In genomic region chr4:184265566-184266351, GRCh38 we compare ENCODE assay signal across 9 cellular contexts. TPM values are rescaled to one million over a fixed set of nuclear protein-coding genes. Genes with fewer than 3 reads are reported as not detected.
DNase-seq lines count a peak whose midpoint lies in the region; ATAC-seq and TF ChIP-seq lines count a peak whose summit lies in the region.
"Had no signal": no experiment of that assay in that cellular context is flagged by ENCODE, and none has a peak within 500 bp of the region (broad histone marks: within the 10 kb centered on the region; RNA-seq: fewer than 3 reads in every experiment).

No MANE protein-coding gene starts in this region.

- H3K4me2 ChIP-seq in osteoblast (ENCODE audit: insufficient read depth, low read length), result peak overlapping the region; percentile 3

- H4K20me1 ChIP-seq in osteoblast (ENCODE audit: insufficient read depth, low read length), result no peaks in the 10 kb centered on the region

- H3K27ac ChIP-seq in breast epithelium, result peak overlapping the region in 1 of 2 donors; percentile 14
- H3K27ac ChIP-seq in osteoblast (ENCODE audit: low read depth, low read length), result no peak overlapping the region
- no peak overlapping the region for H3K27ac ChIP-seq in substantia nigra (ENCODE audit: low read depth, low read length, poor library complexity, severe bottlenecking)

- no peak for TF ChIP-seq CTCF in MCF 10A (IDR thresholded peaks at IDR 0.05; ENCODE audit: unreplicated experiment)
- TF ChIP-seq CTCF in breast epithelium (IDR thresholded peaks at IDR 0.05), result no peak
- no peak for TF ChIP-seq CTCF in activated CD8-positive, alpha-beta T cell treated with anti-CD3 and anti-CD28 coated beads for 36 hours (IDR thresholded peaks at IDR 0.05)
- TF ChIP-seq CTCF in osteoblast (IDR thresholded peaks at IDR 0.05; ENCODE audit: extremely low read depth, low read depth, low read length), result no peak
- TF ChIP-seq CTCF in BE2C (IDR thresholded peaks at IDR 0.05; ENCODE audit: low read depth, low read length), result no peak

- ATAC-seq in activated CD8-positive, alpha-beta T cell treated with anti-CD3 and anti-CD28 coated beads for 36 hours, result no peak
- ATAC-seq in HG03025 (IDR thresholded peaks at IDR 0.05; ENCODE audit: low FRiP score, unreplicated experiment), result no peak

- BruUV-seq in MCF 10A (replicated peaks; lab: Mats Ljungman, UMichigan), result no TSS peak

- H3K4me3 ChIP-seq in breast epithelium, result peak overlapping the region in 1 of 3 donors; percentile 13
- H3K4me3 ChIP-seq in osteoblast (ENCODE audit: insufficient read depth, low read length), result no peak overlapping the region
- no peak overlapping the region for H3K4me3 ChIP-seq in BE2C (ENCODE audit: low read depth, low read length)

- H3K36me3 Mint-ChIP-seq in MCF 10A (ENCODE audit: insufficient read depth, unreplicated experiment), result peaks cover 15% of the 10 kb centered on the region
- H3K36me3 Mint-ChIP-seq in activated CD8-positive, alpha-beta T cell treated with anti-CD3 and anti-CD28 coated beads for 36 hours (ENCODE audit: low read depth), result no peaks in the 10 kb centered on the region
- H3K36me3 Mint-ChIP-seq: activated naive CD4-positive, alpha-beta T cell treated with anti-CD3 and anti-CD28 coated beads, Interleukin-2, amount 50 U/mL, for 24 hours had no signal

- H3K4me1 ChIP-seq in breast epithelium (no peaks in the 10 kb centered on the region), osteoblast (ENCODE audit: insufficient read depth, low read length) (peaks cover 42% of the 10 kb centered on the region), BE2C (no peaks in the 10 kb centered on the region)

- TF ChIP-seq POLR2A in breast epithelium (IDR thresholded peaks at IDR 0.05), result no peak

- H3K27me3 ChIP-seq in breast epithelium (no peaks in the 10 kb centered on the region), osteoblast (ENCODE audit: insufficient read depth, low read length) (no peaks in the 10 kb centered on the region), BE2C (no peaks in the 10 kb centered on the region)

- H3K27ac Mint-ChIP-seq in MCF 10A (ENCODE audit: low read depth, unreplicated experiment), result no peak overlapping the region
- H3K27ac Mint-ChIP-seq in activated CD8-positive, alpha-beta T cell treated with anti-CD3 and anti-CD28 coated beads for 36 hours, result peak overlapping the region; percentile 68
- H3K27ac Mint-ChIP-seq: activated naive CD4-positive, alpha-beta T cell treated with anti-CD3 and anti-CD28 coated beads, Interleukin-2, amount 50 U/mL, for 24 hours had no signal

- no peaks in the 10 kb centered on the region for H3K79me2 ChIP-seq in osteoblast (ENCODE audit: insufficient read depth, low read length)

- H3K36me3 ChIP-seq in breast epithelium (no peaks in the 10 kb centered on the region), osteoblast (ENCODE audit: insufficient read depth, low read length) (no peaks in the 10 kb centered on the region), BE2C (no peaks in the 10 kb centered on the region)

- no peaks in the 10 kb centered on the region for H3K27me3 Mint-ChIP-seq in MCF 10A (ENCODE audit: insufficient read depth, unreplicated experiment)
- no peaks in the 10 kb centered on the region for H3K27me3 Mint-ChIP-seq in activated CD8-positive, alpha-beta T cell treated with anti-CD3 and anti-CD28 coated beads for 36 hours
- H3K27me3 Mint-ChIP-seq: activated naive CD4-positive, alpha-beta T cell treated with anti-CD3 and anti-CD28 coated beads, Interleukin-2, amount 50 U/mL, for 24 hours had no signal

- intact Hi-C loops in MCF 10A (cut with micrococcal nuclease) (loop anchor here (10.0 kb wide), 3 partner anchors 469 to 869 kb away; partner anchors contain the start of gene CENPU), breast epithelium (cut with DNase I; ENCODE audit: low total_unique reads) (no loop called here)
- intact Hi-C loops in activated CD8-positive, alpha-beta T cell treated with anti-CD3 and anti-CD28 coated beads for 36 hours (cut with micrococcal nuclease), result loop anchor here (5.0 to 10.0 kb wide), 3 partner anchors 49 to 212 kb away; no protein-coding TSS in a partner anchor

- POLR2A ChIA-PET in MCF 10A (lab: Yijun Ruan, JAX), result interaction anchor here (0.7 to 8.1 kb wide), 8 partner anchors 10 to 383 kb away, joined by 3 to 84 read pairs (median 4); partner anchors contain the start of genes CASP3 and IRF2
- POLR2A ChIA-PET in activated CD8-positive, alpha-beta T cell treated with anti-CD3 and anti-CD28 coated beads for 36 hours (lab: Charles Lee), result interaction anchor here (0.6 to 5.1 kb wide), 8 partner anchors 15 to 468 kb away, joined by 3 to 48 read pairs (median 6); partner anchors contain the start of genes CASP3, CENPU, IRF2 and PRIMPOL

- peaks cover 11% of the 10 kb centered on the region for H3K4me1 Mint-ChIP-seq in MCF 10A (ENCODE audit: insufficient read depth, unreplicated experiment)
- H3K4me1 Mint-ChIP-seq in activated CD8-positive, alpha-beta T cell treated with anti-CD3 and anti-CD28 coated beads for 36 hours (ENCODE audit: low read depth), result peaks cover 67% of the 10 kb centered on the region

- no peak overlapping the region for H3K4me3 Mint-ChIP-seq in MCF 10A (ENCODE audit: unreplicated experiment)
- H3K4me3 Mint-ChIP-seq in activated CD8-positive, alpha-beta T cell treated with anti-CD3 and anti-CD28 coated beads for 36 hours, result peak overlapping the region; percentile 40
- H3K4me3 Mint-ChIP-seq: activated naive CD4-positive, alpha-beta T cell treated with anti-CD3 and anti-CD28 coated beads, Interleukin-2, amount 50 U/mL, for 24 hours had no signal

- H3K9me3 Mint-ChIP-seq in MCF 10A (ENCODE audit: unreplicated experiment), result no peaks in the 10 kb centered on the region
- no peaks in the 10 kb centered on the region for H3K9me3 Mint-ChIP-seq in activated CD8-positive, alpha-beta T cell treated with anti-CD3 and anti-CD28 coated beads for 36 hours
- H3K9me3 Mint-ChIP-seq: activated naive CD4-positive, alpha-beta T cell treated with anti-CD3 and anti-CD28 coated beads, Interleukin-2, amount 50 U/mL, for 24 hours had no signal

- DNase-seq in MCF 10A (ENCODE audit: unreplicated experiment) (peak; percentile 33), breast epithelium (ENCODE audit: low spot score in 2 of 2) (no peak), LHCN-M2 (ENCODE audit: low read depth) (peak; percentile 60), osteoblast (ENCODE audit: insufficient read length, low spot score, missing footprints) (no peak), BE2C (no peak), substantia nigra (lab: John Stamatoyannopoulos, UW) (no peak)
- DNase-seq in activated CD8-positive, alpha-beta T cell treated with anti-CD3 and anti-CD28 coated beads for 36 hours, result no peak

- H2AFZ ChIP-seq in osteoblast (ENCODE audit: low read length), result peak overlapping the region; percentile 8

- CTCF ChIA-PET in MCF 10A (lab: Yijun Ruan, JAX), result interaction anchor here (0.7 to 7.7 kb wide), 12 partner anchors 13 to 717 kb away, joined by 3 to 53 read pairs (median 10); no protein-coding TSS in a partner anchor
- CTCF ChIA-PET in activated CD8-positive, alpha-beta T cell treated with anti-CD3 and anti-CD28 coated beads for 36 hours (lab: Charles Lee), result interaction anchor here (0.9 to 6.3 kb wide), 26 partner anchors 10 to 383 kb away, joined by 3 to 89 read pairs (median 13); partner anchors contain the start of genes CASP3, IRF2 and PRIMPOL

- no peaks in the 10 kb centered on the region for H3K9me3 ChIP-seq in breast epithelium
- no peaks in the 10 kb centered on the region for H3K9me3 ChIP-seq in osteoblast (ENCODE audit: low read depth, low read length)
- no peaks in the 10 kb centered on the region for H3K9me3 ChIP-seq in BE2C

RNA-seq across cellular contexts. Expression of gene ENPP6, which starts 48.1 kb away (rescaled TPM):
- total RNA-seq in MCF 10A (2022) (not detected in 2 replicates), breast epithelium (under 1 TPM; 0.16 to 0.59 (median 0.33) TPM), LHCN-M2 (2014; rRNA removed) (not detected in 2 replicates), osteoblast (under 0.01 TPM in 1 of 2 replicates, not detected in the other)
- polyA plus RNA-seq in LHCN-M2 (2012), result not detected
- under 1 TPM; 0.27 to 0.40 TPM for total RNA-seq in activated CD8-positive, alpha-beta T cell treated with anti-CD3 and anti-CD28 coated beads for 36 hours
- 0.45 TPM for polyA plus RNA-seq in BE2C (2012; ENCODE audit: insufficient read depth, insufficient read length, low read depth)

Comparison
In these comparisons a context has a peak if more than half of its experiments do, and no peak if none do; other contexts are left out.
1. DNase-seq: peak in MCF 10A (single experiment) and LHCN-M2 (single experiment); none in breast epithelium (0 of 2), activated CD8-positive, alpha-beta T cell treated with anti-CD3 and anti-CD28 coated beads for 36 hours (single experiment), osteoblast (single experiment), BE2C (single experiment) and substantia nigra (0 of 49).